In genomic region chr13:27977476-27978300, GRCh38 we compare ENCODE assay signal across 1 cellular context.
A peak's percentile ranks its signal among the peaks of the same experiment; 100 is the strongest.
TF ChIP-seq lines count a peak whose summit lies in the region.

No MANE protein-coding gene starts in this region.

TF ChIP-seq in H1, 55 proteins besides CTCF, POLR2A, EP300 and RAD21:
- TF ChIP-seq KDM1A (IDR thresholded peaks at IDR 0.05; ENCODE audit: borderline replicate concordance, low read length) = no peak
- TF ChIP-seq CHD7 (IDR thresholded peaks at IDR 0.05; ENCODE audit: insufficient replicate concordance, low read length) = no peak
- TF ChIP-seq MAX (IDR thresholded peaks at IDR 0.05) = no peak
- no peak for TF ChIP-seq BCL11A (IDR thresholded peaks at IDR 0.05; ENCODE audit: low read depth in 2 of 2, low read length in 2 of 2)
- TF ChIP-seq MAFK (IDR thresholded peaks at IDR 0.05; ENCODE audit: low read depth, low read length) = no peak
- no peak for TF ChIP-seq ATF2 (IDR thresholded peaks at IDR 0.05; ENCODE audit: low read length)
- no peak for TF ChIP-seq JUN (IDR thresholded peaks at IDR 0.05; ENCODE audit: low read depth, low read length)
- no peak for TF ChIP-seq TAF7 (optimal IDR thresholded peaks at IDR 0.05; ENCODE audit: borderline replicate concordance, low read depth, low read length)
- TF ChIP-seq ATF3 (IDR thresholded peaks at IDR 0.05; ENCODE audit: insufficient read depth, low read depth, low read length) = no peak
- TF ChIP-seq SAP30 (IDR thresholded peaks at IDR 0.05; ENCODE audit: insufficient read depth, insufficient replicate concordance, low read length) = no peak
- no peak for TF ChIP-seq CHD1 (IDR thresholded peaks at IDR 0.05; ENCODE audit: low read depth, low read length)
- no peak for TF ChIP-seq CHD2 (IDR thresholded peaks at IDR 0.05; ENCODE audit: low read length)
- no peak for TF ChIP-seq HDAC2 (IDR thresholded peaks at IDR 0.05; ENCODE audit: borderline replicate concordance in 1 of 2, low read depth in 2 of 2, low read length in 2 of 2)
- peak; percentile 99 for TF ChIP-seq SUZ12 (IDR thresholded peaks at IDR 0.05; ENCODE audit: low read length)
- no peak for TF ChIP-seq SP1 (IDR thresholded peaks at IDR 0.05; ENCODE audit: low read depth, low read length)
- no peak for TF ChIP-seq TCF12 (IDR thresholded peaks at IDR 0.05; ENCODE audit: low read depth, low read length)
- TF ChIP-seq RBBP5 (IDR thresholded peaks at IDR 0.05; ENCODE audit: borderline replicate concordance, low read depth, low read length) = peak; percentile 47; the same call in 1 of the 2 replicates
- TF ChIP-seq CBX5 (IDR thresholded peaks at IDR 0.05; ENCODE audit: low read depth, low read length) = no peak
- no peak for TF ChIP-seq YY1 (IDR thresholded peaks at IDR 0.05; ENCODE audit: low read depth, low read length)
- TF ChIP-seq BACH1 (IDR thresholded peaks at IDR 0.05; ENCODE audit: low read length) = no peak
- no peak for TF ChIP-seq SIRT6 (IDR thresholded peaks at IDR 0.05; ENCODE audit: low read length)
- TF ChIP-seq RFX5 (IDR thresholded peaks at IDR 0.05; ENCODE audit: borderline replicate concordance, low read depth, low read length) = no peak
- TF ChIP-seq ZNF274 (IDR thresholded peaks at IDR 0.05; ENCODE audit: borderline replicate concordance, extremely low read depth, low read length) = no peak
- no peak for TF ChIP-seq KDM4A (IDR thresholded peaks at IDR 0.05; ENCODE audit: low read depth, low read length, severe bottlenecking)
- no peak for TF ChIP-seq SIX5 (IDR thresholded peaks at IDR 0.05; ENCODE audit: low read depth, low read length)
- 0 out of 2 replicates have a peak, but pooled peaks have one; percentile 59 for TF ChIP-seq CBX8 (IDR thresholded peaks at IDR 0.05; ENCODE audit: borderline replicate concordance, low read depth, low read length)
- no peak for TF ChIP-seq CTBP2 (IDR thresholded peaks at IDR 0.05; ENCODE audit: borderline replicate concordance, insufficient read depth, insufficient read length, low read length)
- no peak for TF ChIP-seq KDM5A (IDR thresholded peaks at IDR 0.05; ENCODE audit: low read length)
- no peak for TF ChIP-seq USF2 (IDR thresholded peaks at IDR 0.05; ENCODE audit: low read length)
- peak; percentile 100 for TF ChIP-seq EZH2 (IDR thresholded peaks at IDR 0.05; ENCODE audit: low read depth, low read length, severe bottlenecking)
- TF ChIP-seq ASH2L (IDR thresholded peaks at IDR 0.05; ENCODE audit: low read length) = no peak
- TF ChIP-seq RNF2 (IDR thresholded peaks at IDR 0.05; ENCODE audit: borderline replicate concordance, low read depth, low read length, missing control alignments, poor library complexity, severe bottlenecking) = peak; percentile 98
